In the genomic region with DNA sequence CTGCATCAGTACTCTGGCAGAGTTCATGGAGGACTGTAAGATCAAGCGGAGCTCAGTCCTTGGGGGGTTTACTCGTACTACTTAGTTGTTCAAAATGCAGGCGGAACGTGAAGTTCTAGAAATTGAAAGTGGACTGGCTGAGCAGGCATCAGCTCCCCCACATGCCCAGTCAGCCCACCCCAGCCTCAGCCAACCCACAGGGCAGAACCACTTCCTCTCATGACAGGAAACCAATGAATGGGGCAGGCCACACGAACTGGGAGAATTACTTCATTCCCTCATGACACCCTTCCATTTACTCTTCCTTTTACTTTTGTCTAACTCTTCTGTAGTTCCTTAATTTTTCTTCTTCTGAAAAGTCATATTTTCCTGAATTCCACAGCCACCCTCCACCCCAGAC, we compare ENCODE assay signal across 10 cellular contexts.
DNase-seq lines count a peak whose midpoint lies in the region; ATAC-seq, FAIRE-seq and TF ChIP-seq lines count a peak whose summit lies in the region.
"Had no signal": no experiment of that assay in that cellular context is flagged by ENCODE, and none has a peak within 500 bp of the region (broad histone marks: within the 10 kb centered on the region; RNA-seq: fewer than 3 reads in every experiment).

No MANE protein-coding gene starts in this region.

- H3K4me3 Mint-ChIP-seq in memory B cell: peak overlapping the region; percentile 58

- DNase-seq in SKM-1 treated with dmso at 0.1 percent for 144 hours (lab: John Stamatoyannopoulos, UW; ENCODE audit: unreplicated experiment): peak; percentile 85
- DNase-seq in memory B cell (ENCODE audit: low spot score in 2 of 2): peak; percentile 13 to 34
- DNase-seq in RCC 7860 (ENCODE audit: low spot score): no peak
- DNase-seq in kidney tubule cell (ENCODE audit: low spot score): no peak
- no peak for DNase-seq in PC-9

- no peak overlapping the region for H3K4me3 ChIP-seq in PC-9
- H3K4me3 ChIP-seq: cardiac muscle cell had no signal

- H3K27ac ChIP-seq in PC-9: no peak overlapping the region
- H3K27ac ChIP-seq: cardiac muscle cell, parathyroid adenoma had no signal

- H4K20me1 ChIP-seq in PC-9 (ENCODE audit: insufficient read depth): no peaks in the 10 kb centered on the region

- no peaks in the 10 kb centered on the region for H3F3A ChIP-seq in PC-9 (ENCODE audit: insufficient read depth, low read depth)

- H3K4me1 Mint-ChIP-seq in memory B cell: peaks cover 15% of the 10 kb centered on the region

- H2AFZ ChIP-seq in PC-9: no peak overlapping the region
- H2AFZ ChIP-seq: parathyroid adenoma had no signal

- no peaks in the 10 kb centered on the region for H3K9me2 ChIP-seq in PC-9 (ENCODE audit: insufficient read depth)

- no peaks in the 10 kb centered on the region for H3K9me3 ChIP-seq in PC-9 (ENCODE audit: insufficient read depth, low read depth)

- peaks cover 4% of the 10 kb centered on the region for H3K36me3 Mint-ChIP-seq in memory B cell

- H3K4me2 ChIP-seq in PC-9: no peak overlapping the region

- FAIRE-seq in RCC 7860 (lab: Jason Lieb, UNC): no peak

- no peaks in the 10 kb centered on the region for H3K79me2 ChIP-seq in PC-9 (ENCODE audit: low read depth)
- H3K79me2 ChIP-seq: parathyroid adenoma had no signal

- no peak for TF ChIP-seq CTCF in PC-9 (conservative IDR thresholded peaks at IDR 0.05)

- intact Hi-C loops in PC-9 (cut with micrococcal nuclease; ENCODE audit: unreplicated experiment): no loop called here

- H3K27me3 ChIP-seq in PC-9 (ENCODE audit: insufficient read depth, low read depth): peaks cover 97% of the 10 kb centered on the region
- H3K27me3 ChIP-seq: cardiac muscle cell had no signal

- H3K27me3 Mint-ChIP-seq in memory B cell: peaks cover 2% of the 10 kb centered on the region

- CTCF ChIA-PET in PC-9 (lab: Charles Lee): no interaction called here

- peak overlapping the region; percentile 74 for H3K27ac Mint-ChIP-seq in memory B cell

- POLR2A ChIA-PET in PC-9 (lab: Charles Lee; ENCODE audit: unreplicated experiment): no interaction called here

- H3K36me3 ChIP-seq in PC-9 (ENCODE audit: low read depth): no peaks in the 10 kb centered on the region

- no TSS peak for BruUV-seq in PC-9 (replicated peaks; lab: Mats Ljungman, UMichigan)

- H3K4me1 ChIP-seq in PC-9 (replicated peaks; ENCODE audit: insufficient read depth): no peaks in the 10 kb centered on the region
- H3K4me1 ChIP-seq: parathyroid adenoma had no signal

- H3K9me3 Mint-ChIP-seq in memory B cell: no peaks in the 10 kb centered on the region

- ATAC-seq in GM18517 (IDR thresholded peaks at IDR 0.05; ENCODE audit: unreplicated experiment) (peak; percentile 70), HG02588 (IDR thresholded peaks at IDR 0.05; ENCODE audit: unreplicated experiment) (peak; percentile 92), memory B cell (ENCODE audit: low read depth) (peak; percentile 99), HG03469 (IDR thresholded peaks at IDR 0.05; ENCODE audit: unreplicated experiment) (no peak)

Comparison
In these comparisons a context has a peak if more than half of its experiments do, and no peak if none do; other contexts are left out.
1. DNase-seq: peak in SKM-1 treated with dmso at 0.1 percent for 144 hours (single experiment) and memory B cell (2 of 2); none in RCC 7860 (single experiment), kidney tubule cell (single experiment) and PC-9 (0 of 2).